In genomic region chr5:147170603-147171002, GRCh38 we compare ENCODE assay signal across 11 cellular contexts.
DNase-seq lines count a peak whose midpoint lies in the region; ATAC-seq and TF ChIP-seq lines count a peak whose summit lies in the region.
"Had no signal": no experiment of that assay in that cellular context is flagged by ENCODE, and none has a peak within 500 bp of the region (broad histone marks: within the 10 kb centered on the region; RNA-seq: fewer than 3 reads in every experiment).

No MANE protein-coding gene starts in this region.

- H3K9me3 Mint-ChIP-seq in GM23338: 0 out of 3 replicates have a peak, but pooled peaks cover under 1% of the 10 kb centered on the region

- H3K4me3 ChIP-seq in GM23338 (no peak overlapping the region), psoas muscle (no peak overlapping the region)

- intact Hi-C loops in psoas muscle (cut with DNase I): no loop called here

- DNase-seq in GM23338 (ENCODE audit: low spot score): no peak
- peak; percentile 58 for DNase-seq in islet precursor cell
- DNase-seq in activated CD8-positive, alpha-beta memory T cell treated with anti-CD3 and anti-CD28 coated beads, Interleukin-2, amount 50 U/mL, for 48 hours: no peak
- DNase-seq in cerebellar nuclear complex (lab: John Stamatoyannopoulos, UW): no peak
- no peak for DNase-seq in activated CD4-positive, alpha-beta T cell treated with anti-CD3 and anti-CD28 coated beads for 1 hour
- no peak for DNase-seq in psoas muscle
- DNase-seq: activated T-cell treated with anti-CD3 and anti-CD28 coated beads, Interleukin-2, amount 50 U/mL, for 1 hour; NCI-H524 treated with DMSO at 0.1 percent for 48 hours; T-cell had no signal

- no peaks in the 10 kb centered on the region for H3K36me3 ChIP-seq in GM23338 (ENCODE audit: insufficient read depth)
- H3K36me3 ChIP-seq in psoas muscle (ENCODE audit: insufficient read depth in 1 of 2, low read depth in 1 of 2): no peaks in the 10 kb centered on the region

- H3K27ac ChIP-seq in GM23338 (ENCODE audit: low read depth): no peak overlapping the region
- no peak overlapping the region for H3K27ac ChIP-seq in psoas muscle

- no peaks in the 10 kb centered on the region for H3K9me2 ChIP-seq in GM23338 (ENCODE audit: insufficient read depth)

- H3K27me3 Mint-ChIP-seq in GM23338 (ENCODE audit: insufficient read depth, low read depth, poor library complexity): no peaks in the 10 kb centered on the region

- H3K27me3 ChIP-seq in GM23338 (ENCODE audit: insufficient read depth): no peaks in the 10 kb centered on the region
- H3K27me3 ChIP-seq in psoas muscle (ENCODE audit: insufficient read depth in 3 of 3, low read length in 2 of 3): no peaks in the 10 kb centered on the region

- H3K79me2 ChIP-seq in GM23338 (replicated peaks; ENCODE audit: insufficient read depth): no peaks in the 10 kb centered on the region

- 60 to 65% (median 64%) methylated on average over 4 of the region's 4 CpGs for WGBS in psoas muscle, 3 donors

- ATAC-seq in GM18511 (IDR thresholded peaks at IDR 0.05; ENCODE audit: unreplicated experiment): peak; percentile 75
- no peak for ATAC-seq in GM23338
- peak; percentile 69 for ATAC-seq in HG03565 (IDR thresholded peaks at IDR 0.05; ENCODE audit: unreplicated experiment)
- no peak for ATAC-seq in psoas muscle

- H3K4me1 Mint-ChIP-seq in GM23338: no peaks in the 10 kb centered on the region; the same call in 2 of the 3 replicates

- no peak overlapping the region for H3K27ac Mint-ChIP-seq in GM23338
- H3K27ac Mint-ChIP-seq: T-cell had no signal

- H2AFZ ChIP-seq in GM23338: 0 out of 2 replicates have a peak overlapping the region, but pooled peaks have one; percentile 23

- H3F3A ChIP-seq in GM23338 (replicated peaks; ENCODE audit: low read depth): no peaks in the 10 kb centered on the region

- no peak overlapping the region for H3K4me2 ChIP-seq in GM23338

- H3K4me1 ChIP-seq in GM23338 (ENCODE audit: insufficient read depth) (no peaks in the 10 kb centered on the region), psoas muscle (no peaks in the 10 kb centered on the region)

- no peaks in the 10 kb centered on the region for H3K36me3 Mint-ChIP-seq in GM23338 (ENCODE audit: low read depth)
- H3K36me3 Mint-ChIP-seq: T-cell had no signal

- no peaks in the 10 kb centered on the region for H4K20me1 ChIP-seq in GM23338 (replicated peaks; ENCODE audit: insufficient read depth)

- H3K9me3 ChIP-seq in psoas muscle: no peaks in the 10 kb centered on the region

- no peak for TF ChIP-seq CTCF in GM23338 (conservative IDR thresholded peaks at IDR 0.05; ENCODE audit: low read depth in 2 of 2)
- TF ChIP-seq CTCF in psoas muscle (IDR thresholded peaks at IDR 0.05): no peak

- no peak overlapping the region for H3K4me3 Mint-ChIP-seq in GM23338
- H3K4me3 Mint-ChIP-seq: T-cell had no signal

TF ChIP-seq in GM23338, 12 proteins besides CTCF, POLR2A, EP300 and RAD21:
- TF ChIP-seq ZNF331 (CRISPR knock-in tag; IDR thresholded peaks at IDR 0.05; ENCODE audit: low read depth): no peak

Comparison
In these comparisons a context has a peak if more than half of its experiments do, and no peak if none do; other contexts are left out.
1. ATAC-seq: peak in GM18511 (single experiment) and HG03565 (single experiment); none in GM23338 (single experiment) and psoas muscle (0 of 4).